8 cellular contexts compared by ENCODE assay signal in genomic region chr4:113958766-113959540, GRCh38. TPM values are rescaled to one million over a fixed set of nuclear protein-coding genes. Genes with fewer than 3 reads are reported as not detected.
DNase-seq lines count a peak whose midpoint lies in the region; ATAC-seq and TF ChIP-seq lines count a peak whose summit lies in the region.

No MANE protein-coding gene starts in this region.

- peak overlapping the region; percentile 70 for H3K9ac ChIP-seq in PC-3 (ENCODE audit: low read length)

- intact Hi-C loops in PC-3 (cut with micrococcal nuclease) (loop anchor here (1.0 to 5.0 kb wide), 5 partner anchors 20 to 358 kb away; partner anchors contain the start of gene ARSJ), tibial artery (cut with DNase I; ENCODE audit: low total_unique reads) (no loop called here)

- TF ChIP-seq CTCF in PC-3 (conservative IDR thresholded peaks at IDR 0.05; ENCODE audit: low read depth, low read length): no peak
- no peak for TF ChIP-seq CTCF in tibial artery (IDR thresholded peaks at IDR 0.05)

- POLR2A ChIA-PET in PC-3 (lab: Charles Lee; ENCODE audit: unreplicated experiment): interaction anchor here (0.6 kb wide), 1 partner anchor 286 kb away, joined by 5 read pairs; no protein-coding TSS in a partner anchor

- H3K4me1 ChIP-seq in PC-3 (ENCODE audit: insufficient read depth, low read length) (peaks cover 67% of the 10 kb centered on the region), tibial artery (peaks cover 0 to 73% (median 24%) of the 10 kb centered on the region in 4 donors)

- BruUV-seq in PC-3 (replicated peaks; lab: Mats Ljungman, UMichigan): TSS peak; percentile 19

- no peak overlapping the region for H3K4me3 Mint-ChIP-seq in T-helper 2 cell treated with Interferon-gamma antibody and Interleukin-4, amounts not matched to agents 5 μg/mL and 100 μg/mL, for 36 hours

- H3K4me3 ChIP-seq in PC-3 (ENCODE audit: low read length) (peak overlapping the region; percentile 55), tibial artery (peak overlapping the region; percentile 19 to 35)

- no peaks in the 10 kb centered on the region for H3K9me2 ChIP-seq in PC-3 (replicated peaks; ENCODE audit: low read length)

- peaks cover 7% of the 10 kb centered on the region for H3K36me3 ChIP-seq in PC-3 (ENCODE audit: low read depth, low read length)
- H3K36me3 ChIP-seq in tibial artery: no peaks in the 10 kb centered on the region

- peaks cover 27% of the 10 kb centered on the region for H3K27me3 Mint-ChIP-seq in T-helper 2 cell treated with Interferon-gamma antibody and Interleukin-4, amounts not matched to agents 5 μg/mL and 100 μg/mL, for 36 hours (ENCODE audit: low read depth)

- no peaks in the 10 kb centered on the region for H4K20me1 ChIP-seq in PC-3 (ENCODE audit: low read length)

- H2AFZ ChIP-seq in PC-3 (ENCODE audit: low read length): peak overlapping the region; percentile 19; the same call in 1 of the 2 replicates

- no peaks in the 10 kb centered on the region for H3K27me3 ChIP-seq in PC-3 (ENCODE audit: low read length)
- H3K27me3 ChIP-seq in tibial artery: no peaks in the 10 kb centered on the region

- H3F3A ChIP-seq in PC-3 (ENCODE audit: low read length, unreplicated experiment): no peaks in the 10 kb centered on the region

- CTCF ChIA-PET in PC-3 (lab: Charles Lee): interaction anchor here (0.5 kb wide), 1 partner anchor 740 kb away, joined by 3 read pairs; no protein-coding TSS in a partner anchor

- H3K9me3 ChIP-seq in PC-3 (ENCODE audit: low read length): no peaks in the 10 kb centered on the region
- no peaks in the 10 kb centered on the region for H3K9me3 ChIP-seq in tibial artery

- ATAC-seq in PC-3 (peak; percentile 85), HG03342 (IDR thresholded peaks at IDR 0.05; ENCODE audit: unreplicated experiment) (no peak)

- H3K9me3 Mint-ChIP-seq in T-helper 2 cell treated with Interferon-gamma antibody and Interleukin-4, amounts not matched to agents 5 μg/mL and 100 μg/mL, for 36 hours: peaks cover 10% of the 10 kb centered on the region

- peak overlapping the region; percentile 82 for H3K4me2 ChIP-seq in PC-3 (ENCODE audit: low read length)

- no peaks in the 10 kb centered on the region for H3K4me1 Mint-ChIP-seq in T-helper 2 cell treated with Interferon-gamma antibody and Interleukin-4, amounts not matched to agents 5 μg/mL and 100 μg/mL, for 36 hours (ENCODE audit: low read depth)

- H3K27ac ChIP-seq in PC-3 (ENCODE audit: low read length) (peak overlapping the region; percentile 93), tibial artery (peak overlapping the region; percentile 1 to 69)

- no peak overlapping the region for H3K27ac Mint-ChIP-seq in T-helper 2 cell treated with Interferon-gamma antibody and Interleukin-4, amounts not matched to agents 5 μg/mL and 100 μg/mL, for 36 hours

- H3K79me2 ChIP-seq in PC-3 (ENCODE audit: low read length): peaks cover 74% of the 10 kb centered on the region

- DNase-seq in NCI-H2227 treated with DMSO at 0.1 percent for 48 hours (lab: John Stamatoyannopoulos, UW): peak; percentile 25
- DNase-seq in NCI-H2227 (lab: John Stamatoyannopoulos, UW; ENCODE audit: unreplicated experiment): no peak
- DNase-seq in PC-3: peak; percentile 96
- DNase-seq in fibroblast of the conjunctiva (ENCODE audit: low read depth): peak; percentile 87
- no peak for DNase-seq in tibial artery
- no peak for DNase-seq in T-helper 2 cell treated with Interferon-gamma antibody and Interleukin-4, amounts not matched to agents 5 μg/mL and 100 μg/mL, for 36 hours (ENCODE audit: low spot score)
- DNase-seq in NK-92 (lab: John Stamatoyannopoulos, UW; ENCODE audit: unreplicated experiment): no peak

- no peaks in the 10 kb centered on the region for H3K36me3 Mint-ChIP-seq in T-helper 2 cell treated with Interferon-gamma antibody and Interleukin-4, amounts not matched to agents 5 μg/mL and 100 μg/mL, for 36 hours (ENCODE audit: low read depth)

RNA-seq across cellular contexts. Expression of gene ARSJ, which starts 20.5 kb away (rescaled TPM):
- total RNA-seq in PC-3 (2014; rRNA removed): 16.4 and 19.1 TPM in 2 replicates

Comparison
In these comparisons a context has a peak if more than half of its experiments do, and no peak if none do; other contexts are left out.
1. DNase-seq: peak in NCI-H2227 treated with DMSO at 0.1 percent for 48 hours (single experiment), PC-3 (single experiment) and fibroblast of the conjunctiva (single experiment); none in NCI-H2227 (single experiment), tibial artery (0 of 2), T-helper 2 cell treated with Interferon-gamma antibody and Interleukin-4, amounts not matched to agents 5 μg/mL and 100 μg/mL, for 36 hours (single experiment) and NK-92 (single experiment).